ENCODE assay signal across 1 cellular context in the genomic region with DNA sequence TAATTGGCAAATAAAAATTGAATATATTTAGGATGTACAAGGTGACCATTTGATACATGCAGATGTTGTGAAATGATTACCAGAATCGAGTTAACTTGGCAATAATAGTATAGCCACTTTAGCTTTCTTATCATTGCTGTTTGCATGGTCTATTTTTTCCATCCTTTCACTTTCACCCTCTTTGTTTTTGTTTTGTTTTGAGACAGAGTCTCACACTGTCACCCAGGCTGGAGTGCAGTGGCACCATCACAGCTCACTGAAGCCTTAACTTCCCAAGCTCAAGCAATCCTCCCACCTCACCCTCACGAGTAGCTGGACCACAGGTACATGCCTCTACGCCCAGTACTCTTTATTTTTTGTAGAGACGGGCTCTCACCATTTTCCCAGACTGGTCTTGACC.
TF ChIP-seq lines count a peak whose summit lies in the region.

No MANE protein-coding gene starts in this region.

TF ChIP-seq in GM12878, 131 proteins besides CTCF, POLR2A, EP300 and RAD21:
- TF ChIP-seq, protein P1, sequence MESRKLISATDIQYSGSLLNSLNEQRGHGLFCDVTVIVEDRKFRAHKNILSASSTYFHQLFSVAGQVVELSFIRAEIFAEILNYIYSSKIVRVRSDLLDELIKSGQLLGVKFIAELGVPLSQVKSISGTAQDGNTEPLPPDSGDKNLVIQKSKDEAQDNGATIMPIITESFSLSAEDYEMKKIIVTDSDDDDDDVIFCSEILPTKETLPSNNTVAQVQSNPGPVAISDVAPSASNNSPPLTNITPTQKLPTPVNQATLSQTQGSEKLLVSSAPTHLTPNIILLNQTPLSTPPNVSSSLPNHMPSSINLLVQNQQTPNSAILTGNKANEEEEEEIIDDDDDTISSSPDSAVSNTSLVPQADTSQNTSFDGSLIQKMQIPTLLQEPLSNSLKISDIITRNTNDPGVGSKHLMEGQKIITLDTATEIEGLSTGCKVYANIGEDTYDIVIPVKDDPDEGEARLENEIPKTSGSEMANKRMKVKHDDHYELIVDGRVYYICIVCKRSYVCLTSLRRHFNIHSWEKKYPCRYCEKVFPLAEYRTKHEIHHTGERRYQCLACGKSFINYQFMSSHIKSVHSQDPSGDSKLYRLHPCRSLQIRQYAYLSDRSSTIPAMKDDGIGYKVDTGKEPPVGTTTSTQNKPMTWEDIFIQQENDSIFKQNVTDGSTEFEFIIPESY (IDR thresholded peaks at IDR 0.05): no peak
- TF ChIP-seq DPF2 (IDR thresholded peaks at IDR 0.05): no peak
- no peak for TF ChIP-seq CEBPB (IDR thresholded peaks at IDR 0.05; ENCODE audit: borderline replicate concordance in 1 of 2, low read depth in 2 of 2, low read length in 2 of 2)
- no peak for TF ChIP-seq GATAD2B (conservative IDR thresholded peaks at IDR 0.05; ENCODE audit: low read depth)
- no peak for TF ChIP-seq PAX8 (IDR thresholded peaks at IDR 0.05)
- TF ChIP-seq RELA (IDR thresholded peaks at IDR 0.05; ENCODE audit: borderline replicate concordance, partially characterized antibody): no peak
